Comparison of ENCODE assay signal across 8 cellular contexts in genomic region chr4:39043058-39043696, GRCh38. TPM values are rescaled to one million over a fixed set of nuclear protein-coding genes. Genes with fewer than 3 reads are reported as not detected.
DNase-seq lines count a peak whose midpoint lies in the region; ATAC-seq and TF ChIP-seq lines count a peak whose summit lies in the region.

No MANE protein-coding gene starts in this region.

- ATAC-seq in GM21619 (IDR thresholded peaks at IDR 0.05; ENCODE audit: unreplicated experiment) = no peak
- no peak for ATAC-seq in GM19023 (IDR thresholded peaks at IDR 0.05; ENCODE audit: unreplicated experiment)

- H3K9me3 Mint-ChIP-seq in Caco-2 (ENCODE audit: unreplicated experiment) = no peaks in the 10 kb centered on the region
- H3K9me3 Mint-ChIP-seq in neural progenitor cell = no peaks in the 10 kb centered on the region

- BruUV-seq in Caco-2 (replicated peaks; lab: Mats Ljungman, UMichigan) = no TSS peak

- H3K79me2 ChIP-seq in neural progenitor cell (ENCODE audit: low read depth) = peaks cover 27% of the 10 kb centered on the region

- H2AFZ ChIP-seq in neural progenitor cell (replicated peaks) = peak overlapping the region; percentile 74

- intact Hi-C loops in Caco-2 (cut with micrococcal nuclease; ENCODE audit: unreplicated experiment) = loop anchor here (1.0 to 10.0 kb wide), 2 partner anchors 139 to 378 kb away; partner anchors contain the start of gene KLF3

- H3K27me3 Mint-ChIP-seq in Caco-2 (ENCODE audit: insufficient read depth, unreplicated experiment) = no peaks in the 10 kb centered on the region
- H3K27me3 Mint-ChIP-seq in neural progenitor cell (ENCODE audit: insufficient read depth, low read depth) = peaks cover 11% of the 10 kb centered on the region

- peaks cover 3% of the 10 kb centered on the region for H3F3A ChIP-seq in neural progenitor cell (ENCODE audit: low read depth)

- CTCF ChIA-PET in Caco-2 (lab: Charles Lee) = interaction anchor here (1.2 to 5.3 kb wide), 3 partner anchors 92 to 141 kb away, joined by 5 to 30 read pairs (median 7); no protein-coding TSS in a partner anchor

- no peaks in the 10 kb centered on the region for H3K27me3 ChIP-seq in Caco-2 (replicated peaks; ENCODE audit: control insufficient read depth, insufficient read depth, low read length)
- no peaks in the 10 kb centered on the region for H3K27me3 ChIP-seq in neural progenitor cell

- H3K4me1 Mint-ChIP-seq in Caco-2 (ENCODE audit: low read depth, unreplicated experiment) = peaks cover 28% of the 10 kb centered on the region
- H3K4me1 Mint-ChIP-seq in neural progenitor cell = peaks cover 34% of the 10 kb centered on the region

- H3K9me3 ChIP-seq in Caco-2 = no peaks in the 10 kb centered on the region
- H3K9me3 ChIP-seq in neural progenitor cell (ENCODE audit: low read depth) = no peaks in the 10 kb centered on the region

- no peak overlapping the region for H3K9ac ChIP-seq in neural progenitor cell

- H3K4me1 ChIP-seq in Caco-2 = peaks cover 31% of the 10 kb centered on the region
- H3K4me1 ChIP-seq in neural progenitor cell = peaks cover 14% of the 10 kb centered on the region

- H4K20me1 ChIP-seq in neural progenitor cell (ENCODE audit: low read depth) = peaks cover 17% of the 10 kb centered on the region

- H3K4me3 ChIP-seq in Caco-2 (ENCODE audit: low read depth, low read length) (peak overlapping the region; percentile 42), neural progenitor cell (peak overlapping the region; percentile 82)

- H3K4me3 Mint-ChIP-seq in Caco-2 (ENCODE audit: unreplicated experiment) = peak overlapping the region; percentile 89
- H3K4me3 Mint-ChIP-seq in neural progenitor cell = peak overlapping the region; percentile 94

- DNase-seq in Caco-2 (peak; percentile 72 to 82), NCI-H226 (peak; percentile 76), neural progenitor cell (ENCODE audit: low spot score) (no peak), T-helper 9 cell (no peak), RPMI8226 (no peak)

- TF ChIP-seq CTCF in Caco-2 (IDR thresholded peaks at IDR 0.05; ENCODE audit: insufficient read depth in 1 of 2, low read depth in 1 of 2, low read length in 1 of 2, severe bottlenecking in 1 of 2, unreplicated experiment in 1 of 2) (no peak), neural progenitor cell (IDR thresholded peaks at IDR 0.05) (no peak)

- H3K36me3 Mint-ChIP-seq in Caco-2 (ENCODE audit: insufficient read depth, unreplicated experiment) = peaks cover 35% of the 10 kb centered on the region
- H3K36me3 Mint-ChIP-seq in neural progenitor cell = peaks cover 2% of the 10 kb centered on the region

- no peaks in the 10 kb centered on the region for H3K36me3 ChIP-seq in Caco-2 (ENCODE audit: control insufficient read depth, insufficient read depth, low read length)
- no peaks in the 10 kb centered on the region for H3K36me3 ChIP-seq in neural progenitor cell

- peak overlapping the region; percentile 77 for H3K4me2 ChIP-seq in neural progenitor cell

- H3K27ac ChIP-seq in cingulate gyrus (ENCODE audit: low read depth, low read length) (peak overlapping the region; percentile 74), neural progenitor cell (no peak overlapping the region)

- peak overlapping the region; percentile 92 for H3K27ac Mint-ChIP-seq in Caco-2 (ENCODE audit: unreplicated experiment)
- H3K27ac Mint-ChIP-seq in neural progenitor cell = peak overlapping the region; percentile 55

- POLR2A ChIA-PET in Caco-2 (lab: Charles Lee) = interaction anchor here (1.0 to 1.1 kb wide), 2 partner anchors 11 to 137 kb away, joined by 3 to 5 read pairs; no protein-coding TSS in a partner anchor

RNA-seq across cellular contexts. Expression of gene TMEM156, which starts 11.0 kb away (rescaled TPM):
- total RNA-seq in Caco-2 (2022) (not detected in 2 replicates), neural progenitor cell (ENCODE audit: low replicate concordance) (not detected in 2 replicates)

RNA-seq across cellular contexts. Expression of gene KLHL5, which starts 18.9 kb away (rescaled TPM):
- 74.6 and 96.5 TPM in 2 replicates for total RNA-seq in Caco-2 (2022)
- 45.5 and 65.9 TPM in 2 replicates for total RNA-seq in neural progenitor cell (ENCODE audit: low replicate concordance)

Comparison
In these comparisons a context has a peak if more than half of its experiments do, and no peak if none do; other contexts are left out.
1. DNase-seq: peak in Caco-2 (2 of 2) and NCI-H226 (single experiment); none in neural progenitor cell (single experiment), T-helper 9 cell (single experiment) and RPMI8226 (single experiment).